Comparison of ENCODE assay signal across 1 cellular context in the genomic region with DNA sequence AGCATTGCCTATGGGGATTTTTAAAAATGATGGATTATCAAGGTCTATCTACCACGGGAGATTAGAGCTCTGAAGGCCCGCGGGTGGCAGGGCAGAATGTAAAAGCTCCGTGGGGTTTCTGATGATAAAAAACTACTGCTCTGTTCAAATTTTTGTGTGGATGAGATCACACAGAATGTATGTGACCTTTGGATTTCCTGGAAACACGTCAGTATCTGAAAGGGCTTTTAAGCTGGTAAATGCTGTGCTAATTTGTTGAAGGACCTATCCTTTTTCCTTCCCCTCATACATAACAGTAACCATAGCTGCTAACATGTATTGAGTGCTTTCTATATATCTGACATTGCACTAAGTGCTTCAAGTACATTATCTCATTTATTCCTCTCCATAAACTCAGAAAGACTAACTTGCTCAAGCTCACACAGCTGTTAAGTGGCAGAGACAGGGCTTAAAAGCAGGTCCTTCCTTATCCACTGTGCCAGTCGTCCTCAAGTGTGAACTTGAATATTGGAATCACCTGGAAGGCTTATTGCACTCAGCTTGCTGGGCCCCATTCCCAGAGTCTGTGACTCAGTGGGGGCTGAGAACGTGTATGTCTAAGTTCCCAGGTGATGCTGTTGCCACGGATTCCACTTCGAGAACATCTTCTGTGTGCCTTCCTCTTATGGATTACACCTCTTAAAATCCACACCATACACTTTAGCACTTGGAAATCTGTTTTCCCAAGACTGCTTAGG.
TF ChIP-seq lines count a peak whose summit lies in the region.

No MANE protein-coding gene starts in this region.

TF ChIP-seq in HepG2, 621 proteins besides CTCF, POLR2A, EP300 and RAD21 (continued from another document):
- TF ChIP-seq, protein P1, sequence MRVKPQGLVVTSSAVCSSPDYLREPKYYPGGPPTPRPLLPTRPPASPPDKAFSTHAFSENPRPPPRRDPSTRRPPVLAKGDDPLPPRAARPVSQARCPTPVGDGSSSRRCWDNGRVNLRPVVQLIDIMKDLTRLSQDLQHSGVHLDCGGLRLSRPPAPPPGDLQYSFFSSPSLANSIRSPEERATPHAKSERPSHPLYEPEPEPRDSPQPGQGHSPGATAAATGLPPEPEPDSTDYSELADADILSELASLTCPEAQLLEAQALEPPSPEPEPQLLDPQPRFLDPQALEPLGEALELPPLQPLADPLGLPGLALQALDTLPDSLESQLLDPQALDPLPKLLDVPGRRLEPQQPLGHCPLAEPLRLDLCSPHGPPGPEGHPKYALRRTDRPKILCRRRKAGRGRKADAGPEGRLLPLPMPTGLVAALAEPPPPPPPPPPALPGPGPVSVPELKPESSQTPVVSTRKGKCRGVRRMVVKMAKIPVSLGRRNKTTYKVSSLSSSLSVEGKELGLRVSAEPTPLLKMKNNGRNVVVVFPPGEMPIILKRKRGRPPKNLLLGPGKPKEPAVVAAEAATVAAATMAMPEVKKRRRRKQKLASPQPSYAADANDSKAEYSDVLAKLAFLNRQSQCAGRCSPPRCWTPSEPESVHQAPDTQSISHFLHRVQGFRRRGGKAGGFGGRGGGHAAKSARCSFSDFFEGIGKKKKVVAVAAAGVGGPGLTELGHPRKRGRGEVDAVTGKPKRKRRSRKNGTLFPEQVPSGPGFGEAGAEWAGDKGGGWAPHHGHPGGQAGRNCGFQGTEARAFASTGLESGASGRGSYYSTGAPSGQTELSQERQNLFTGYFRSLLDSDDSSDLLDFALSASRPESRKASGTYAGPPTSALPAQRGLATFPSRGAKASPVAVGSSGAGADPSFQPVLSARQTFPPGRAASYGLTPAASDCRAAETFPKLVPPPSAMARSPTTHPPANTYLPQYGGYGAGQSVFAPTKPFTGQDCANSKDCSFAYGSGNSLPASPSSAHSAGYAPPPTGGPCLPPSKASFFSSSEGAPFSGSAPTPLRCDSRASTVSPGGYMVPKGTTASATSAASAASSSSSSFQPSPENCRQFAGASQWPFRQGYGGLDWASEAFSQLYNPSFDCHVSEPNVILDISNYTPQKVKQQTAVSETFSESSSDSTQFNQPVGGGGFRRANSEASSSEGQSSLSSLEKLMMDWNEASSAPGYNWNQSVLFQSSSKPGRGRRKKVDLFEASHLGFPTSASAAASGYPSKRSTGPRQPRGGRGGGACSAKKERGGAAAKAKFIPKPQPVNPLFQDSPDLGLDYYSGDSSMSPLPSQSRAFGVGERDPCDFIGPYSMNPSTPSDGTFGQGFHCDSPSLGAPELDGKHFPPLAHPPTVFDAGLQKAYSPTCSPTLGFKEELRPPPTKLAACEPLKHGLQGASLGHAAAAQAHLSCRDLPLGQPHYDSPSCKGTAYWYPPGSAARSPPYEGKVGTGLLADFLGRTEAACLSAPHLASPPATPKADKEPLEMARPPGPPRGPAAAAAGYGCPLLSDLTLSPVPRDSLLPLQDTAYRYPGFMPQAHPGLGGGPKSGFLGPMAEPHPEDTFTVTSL (CRISPR knock-in tag; IDR thresholded peaks at IDR 0.05; ENCODE audit: borderline replicate concordance) = peak; percentile 71; the same call in 1 of the 2 replicates
- peak; percentile 61 for TF ChIP-seq HNF4A (CRISPR knock-in tag; IDR thresholded peaks at IDR 0.05)
- 0 out of 2 replicates have a peak, but pooled peaks have one; percentile 13 for TF ChIP-seq CREB1 (IDR thresholded peaks at IDR 0.05)
- TF ChIP-seq CREB1 (CRISPR knock-in tag; IDR thresholded peaks at IDR 0.05) = peak; percentile 56; the same call in 1 of the 2 replicates
- TF ChIP-seq ETV5 (CRISPR knock-in tag; IDR thresholded peaks at IDR 0.05; ENCODE audit: borderline replicate concordance) = peak; percentile 21; the same call in 1 of the 2 replicates
- peak; percentile 53 for TF ChIP-seq ATF7 (IDR thresholded peaks at IDR 0.05)
- TF ChIP-seq ATF7 (CRISPR knock-in tag; IDR thresholded peaks at IDR 0.05) = peak; percentile 34; the same call in 1 of the 2 replicates
- TF ChIP-seq GABPA (IDR thresholded peaks at IDR 0.05; ENCODE audit: low read depth, low read length) = no peak
- TF ChIP-seq GABPA (CRISPR knock-in tag; IDR thresholded peaks at IDR 0.05; ENCODE audit: low read depth) = no peak
- 0 out of 2 replicates have a peak, but pooled peaks have one; percentile 23 for TF ChIP-seq ERF (CRISPR knock-in tag; IDR thresholded peaks at IDR 0.05)
- 0 out of 2 replicates have a peak, but pooled peaks have one; percentile 38 for TF ChIP-seq TCF7 (IDR thresholded peaks at IDR 0.05; ENCODE audit: low read depth)
